ENCODE assay signal across 11 cellular contexts in genomic region chr6:71982385-71982784, GRCh38.
DNase-seq lines count a peak whose midpoint lies in the region; ATAC-seq and TF ChIP-seq lines count a peak whose summit lies in the region.
"Had no signal": no experiment of that assay in that cellular context is flagged by ENCODE, and none has a peak within 500 bp of the region (broad histone marks: within the 10 kb centered on the region; RNA-seq: fewer than 3 reads in every experiment).

No MANE protein-coding gene starts in this region.

- peak; percentile 84 for ATAC-seq in GM19438 (IDR thresholded peaks at IDR 0.05; ENCODE audit: low read depth, unreplicated experiment)
- ATAC-seq in HG02884 (IDR thresholded peaks at IDR 0.05; ENCODE audit: unreplicated experiment): peak; percentile 84
- peak; percentile 80 for ATAC-seq in HG03575 (IDR thresholded peaks at IDR 0.05; ENCODE audit: extremely low read depth, insufficient number of reproducible peaks, low FRiP score, unreplicated experiment)
- no peak for ATAC-seq in activated CD4-positive, CD25-positive, alpha-beta regulatory T cell treated with anti-CD3 and anti-CD28 coated beads, Interleukin-2, amount 50 U/mL, for 24 hours
- ATAC-seq in Right ventricle myocardium inferior: no peak
- no peak for ATAC-seq in left colon

- intact Hi-C loops in Right ventricle myocardium inferior (cut with DNase I): no loop called here
- intact Hi-C loops in left colon (cut with DNase I, micrococcal nuclease): no loop called here

- no peak for TF ChIP-seq CTCF in GM12865 (IDR thresholded peaks at IDR 0.05; ENCODE audit: insufficient read depth, low read depth, low read length, missing control alignments)

- H3K4me3 ChIP-seq in GM12865 (ENCODE audit: low read depth, low read length): no peak overlapping the region
- H3K4me3 ChIP-seq: right atrium auricular region had no signal

- peak; percentile 83 for DNase-seq in GM12865 (ENCODE audit: low read depth)
- DNase-seq in HT-29 (ENCODE audit: low spot score): no peak
- DNase-seq in Right ventricle myocardium inferior (ENCODE audit: missing footprints): no peak
- DNase-seq in left colon: no peak
- DNase-seq: C1 segment of cervical spinal cord, Karpas-422 had no signal

Comparison
In these comparisons a context has a peak if more than half of its experiments do, and no peak if none do; other contexts are left out.
1. ATAC-seq: peak in GM19438 (single experiment), HG02884 (single experiment) and HG03575 (single experiment); none in activated CD4-positive, CD25-positive, alpha-beta regulatory T cell treated with anti-CD3 and anti-CD28 coated beads, Interleukin-2, amount 50 U/mL, for 24 hours (0 of 2), Right ventricle myocardium inferior (single experiment) and left colon (single experiment).